Comparison of ENCODE assay signal across 21 cellular contexts in the genomic region with DNA sequence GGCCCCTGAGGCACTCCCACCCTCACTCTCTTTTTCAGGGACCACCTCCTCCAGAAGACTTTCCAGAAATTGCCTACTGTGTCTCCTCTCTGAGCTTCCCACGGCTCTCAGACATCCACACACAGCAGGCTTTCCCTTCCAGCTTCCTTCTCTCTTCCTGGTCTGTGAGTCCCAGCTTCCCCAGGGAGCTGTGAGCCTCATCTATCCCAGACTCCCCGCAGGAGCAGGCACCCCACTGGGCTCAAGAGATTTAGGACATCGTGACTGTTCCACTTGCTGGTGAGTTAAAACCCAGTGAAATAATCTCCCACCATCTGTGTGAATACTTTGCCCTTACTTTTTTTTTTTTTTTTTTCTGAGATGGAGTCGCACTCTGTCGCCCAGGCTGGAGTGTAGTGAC. TPM values are rescaled to one million over a fixed set of nuclear protein-coding genes. Genes with fewer than 3 reads are reported as not detected.
"Had no signal": no experiment of that assay in that cellular context is flagged by ENCODE, and none has a peak within 500 bp of the region (broad histone marks: within the 10 kb centered on the region; RNA-seq: fewer than 3 reads in every experiment).

No MANE protein-coding gene starts in this region.

- H3K9me3 ChIP-seq: esophagus muscularis mucosa, gastroesophageal sphincter, heart right ventricle, left ventricle myocardium inferior, spleen, thyroid gland had no signal

- H3K36me3 ChIP-seq: esophagus muscularis mucosa, gastroesophageal sphincter, heart right ventricle, left ventricle myocardium inferior, spleen, thyroid gland had no signal

- H3K27me3 ChIP-seq: esophagus muscularis mucosa, thyroid gland had no signal

- H3K27ac ChIP-seq: esophagus muscularis mucosa, gastroesophageal sphincter, heart right ventricle, left ventricle myocardium inferior, thyroid gland had no signal

- H3K4me3 ChIP-seq: esophagus muscularis mucosa, gastroesophageal sphincter, heart right ventricle, left ventricle myocardium inferior, spleen, thyroid gland had no signal

- DNase-seq: activated B cell treated with CpG ODN at 0.5 μM for 24 hours; activated CD4-positive, alpha-beta memory T cell treated with anti-CD3 and anti-CD28 coated beads, Interleukin-2, amount 10 ng/mL, durations not matched to agents 7 days and 5 days; activated CD4-positive, alpha-beta T cell treated with anti-CD3 and anti-CD28 coated beads for 4 hours; activated CD8-positive, alpha-beta memory T cell treated with anti-CD3 and anti-CD28 coated beads, Interleukin-2, amount 10 ng/mL, durations not matched to agents 7 days and 5 days; effector CD8-positive, alpha-beta T cell; heart right ventricle; kidney glomerular epithelial cell; left ventricle myocardium inferior; retina; stimulated activated naive CD4-positive, alpha-beta T cell had no signal

RNA-seq across cellular contexts. Expression of gene PRELP, which starts 22.0 kb away (rescaled TPM):
- total RNA-seq: activated B cell treated with CpG ODN at 0.5 μM for 24 hours; activated CD4-positive, alpha-beta memory T cell treated with anti-CD3 and anti-CD28 coated beads, Interleukin-2, amount 10 ng/mL, durations not matched to agents 7 days and 5 days; activated CD8-positive, alpha-beta memory T cell treated with anti-CD3 and anti-CD28 coated beads, Interleukin-2, amount 10 ng/mL, durations not matched to agents 7 days and 5 days; endothelial cell of umbilical vein; mononuclear cell had no signal

RNA-seq across cellular contexts. Expression of gene OPTC, which starts 40.3 kb away (rescaled TPM):
- total RNA-seq: activated B cell treated with CpG ODN at 0.5 μM for 24 hours; activated CD4-positive, alpha-beta memory T cell treated with anti-CD3 and anti-CD28 coated beads, Interleukin-2, amount 10 ng/mL, durations not matched to agents 7 days and 5 days; activated CD8-positive, alpha-beta memory T cell treated with anti-CD3 and anti-CD28 coated beads, Interleukin-2, amount 10 ng/mL, durations not matched to agents 7 days and 5 days; cerebellum; endothelial cell of umbilical vein; esophagus muscularis mucosa; gastroesophageal sphincter; heart right ventricle; left ventricle myocardium inferior; mononuclear cell; omental fat pad; posterior vena cava; spleen; subcutaneous adipose tissue; thyroid gland; ureter had no signal
